In the genomic region with DNA sequence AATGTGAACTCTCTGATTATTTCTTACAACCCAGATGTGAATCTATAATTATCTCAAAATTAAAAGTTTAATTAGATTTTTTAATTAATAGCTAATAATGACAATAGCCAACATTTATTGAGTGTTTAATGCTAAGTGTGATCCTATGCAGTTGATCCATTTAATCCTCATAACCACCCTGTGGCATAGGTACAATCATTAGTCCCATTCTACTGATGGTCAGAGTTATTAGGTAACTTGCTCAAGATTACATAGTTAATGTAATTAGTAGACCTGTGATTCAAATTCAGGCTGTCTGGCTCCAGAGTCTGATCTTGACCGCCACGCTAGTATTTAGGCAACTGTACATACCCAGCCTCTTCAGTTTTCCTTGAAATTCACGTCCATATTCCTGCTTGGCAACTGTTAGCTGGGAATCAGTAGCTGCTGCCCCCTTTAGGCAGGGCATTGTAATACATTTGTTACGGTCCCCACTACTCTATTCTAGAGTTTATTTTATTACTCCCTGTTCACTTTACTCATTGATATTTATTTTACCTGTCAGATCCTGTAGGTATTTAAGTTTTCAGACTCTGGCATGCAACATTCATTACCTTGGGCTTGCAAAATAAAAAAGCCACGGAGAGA, we compare ENCODE assay signal across 8 cellular contexts. TPM values are rescaled to one million over a fixed set of nuclear protein-coding genes. Genes with fewer than 3 reads are reported as not detected.
DNase-seq lines count a peak whose midpoint lies in the region; FAIRE-seq lines count a peak whose summit lies in the region.
"Had no signal": no experiment of that assay in that cellular context is flagged by ENCODE, and none has a peak within 500 bp of the region (broad histone marks: within the 10 kb centered on the region; RNA-seq: fewer than 3 reads in every experiment).

No MANE protein-coding gene starts in this region.

- FAIRE-seq in G401.6 (lab: Jason Lieb, UNC): peak; percentile 27

- DNase-seq in HT1080 (ENCODE audit: low read depth) (peak; percentile 34), astrocyte of the hippocampus (ENCODE audit: low read depth, low spot score) (peak; percentile 13), myocyte (ENCODE audit: low read depth) (peak; percentile 25), NCI-H345 treated with DMSO at 0.1 percent for 48 hours (lab: John Stamatoyannopoulos, UW; ENCODE audit: unreplicated experiment) (no peak), middle frontal gyrus (ENCODE audit: extremely low spot score, low spot score) (no peak), SK-N-DZ (ENCODE audit: low spot score) (no peak)

RNA-seq across cellular contexts. Expression of a gene that starts 20.6 kb away (rescaled TPM):
- 1.3 and 4.1 TPM in 2 replicates for total RNA-seq in HT1080 (2014; rRNA removed; shearing (Covaris generic))
- polyA plus RNA-seq in HT1080 (2015; cell fraction: cytosol; rRNA removed): 0.51 and 0.99 TPM in 2 replicates
- polyA plus RNA-seq in HT1080 (2015; cell fraction: nucleus; rRNA removed): 1.3 and 1.4 TPM in 2 replicates
- total RNA-seq in myocyte: 2.9 and 3.0 TPM in 2 replicates
- 2.6 TPM for polyA plus RNA-seq in myocyte (2012)
- not detected in 2 replicates for polyA plus RNA-seq in SK-N-DZ (2014; cell fraction: cytosol; rRNA removed)
- polyA plus RNA-seq in SK-N-DZ (2014; cell fraction: nucleus; rRNA removed): not detected in 2 replicates
- polyA plus RNA-seq: neural cell had no signal

RNA-seq across cellular contexts. Expression of a gene that starts 51.1 kb away (rescaled TPM):
- 37.3 and 64.1 TPM in 2 replicates for total RNA-seq in HT1080 (2014; rRNA removed; shearing (Covaris generic))
- polyA plus RNA-seq in HT1080 (2015; cell fraction: cytosol; rRNA removed): 48.3 and 61.6 TPM in 2 replicates
- polyA plus RNA-seq in HT1080 (2015; cell fraction: nucleus; rRNA removed): 27.8 and 37.9 TPM in 2 replicates
- 62.9 and 152 TPM in 2 replicates for total RNA-seq in myocyte
- polyA plus RNA-seq in myocyte (2012): 43.2 TPM
- 8.0 and 8.8 TPM in 2 replicates for polyA plus RNA-seq in SK-N-DZ (2014; cell fraction: cytosol; rRNA removed)
- 7.1 and 7.5 TPM in 2 replicates for polyA plus RNA-seq in SK-N-DZ (2014; cell fraction: nucleus; rRNA removed)

Comparison
In these comparisons a context has a peak if more than half of its experiments do, and no peak if none do; other contexts are left out.
1. DNase-seq: peak in HT1080 (single experiment), astrocyte of the hippocampus (single experiment) and myocyte (single experiment); none in NCI-H345 treated with DMSO at 0.1 percent for 48 hours (single experiment), middle frontal gyrus (single experiment) and SK-N-DZ (single experiment).